In the genomic region with DNA sequence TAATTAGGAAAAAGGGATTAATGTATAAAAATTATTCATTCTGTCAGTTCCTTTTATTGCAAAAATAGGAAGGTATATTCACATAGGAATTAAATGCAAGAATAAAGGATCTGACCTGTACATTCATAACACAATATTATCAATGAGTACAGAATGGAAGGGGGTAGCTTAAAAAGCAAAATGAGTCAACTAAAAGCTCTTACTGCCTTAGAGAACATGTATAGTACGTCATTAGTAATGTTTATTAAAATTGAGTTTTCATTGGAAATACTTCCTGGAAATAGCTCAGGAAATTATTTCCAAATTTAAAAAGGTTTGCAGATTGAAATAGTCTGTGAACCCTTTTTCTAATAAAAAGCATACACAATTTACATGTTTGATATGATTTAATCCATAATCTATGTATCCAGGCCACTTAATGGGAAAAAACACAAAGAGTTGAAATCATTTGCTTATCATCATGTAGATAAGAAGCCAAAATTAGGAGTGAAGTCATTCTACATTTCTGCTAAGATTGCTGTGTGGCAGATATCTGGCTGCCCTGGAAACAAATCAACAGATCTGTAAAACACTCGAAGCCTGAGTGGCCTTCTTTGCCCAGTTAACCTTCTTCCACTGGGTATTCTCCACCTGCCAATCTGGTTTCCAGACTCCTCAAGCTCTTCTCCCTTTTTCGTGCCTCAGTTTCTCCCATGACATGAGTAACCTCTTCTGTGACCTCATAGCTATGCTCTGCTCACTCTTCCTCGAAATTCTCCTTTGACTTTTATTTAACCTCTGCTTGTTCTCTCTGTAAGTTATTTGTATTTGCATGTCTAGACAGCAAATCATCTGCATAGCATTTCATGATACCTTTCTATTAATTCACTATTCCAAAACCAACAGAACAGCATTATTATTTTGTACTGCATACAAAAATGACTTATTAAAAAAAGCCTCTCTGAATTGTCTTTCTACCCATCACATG, we compare ENCODE assay signal across 26 cellular contexts.
DNase-seq lines count a peak whose midpoint lies in the region; ATAC-seq and TF ChIP-seq lines count a peak whose summit lies in the region.
"Had no signal": no experiment of that assay in that cellular context is flagged by ENCODE, and none has a peak within 500 bp of the region (broad histone marks: within the 10 kb centered on the region; RNA-seq: fewer than 3 reads in every experiment).

No MANE protein-coding gene starts in this region.

- intact Hi-C loops in Right ventricle myocardium inferior (cut with DNase I) = no loop called here
- intact Hi-C loops in cardiac septum (cut with DNase I) = no loop called here
- intact Hi-C loops in esophagus muscularis mucosa (cut with DNase I) = no loop called here

- H2BK15ac ChIP-seq in mesendoderm (replicated peaks; ENCODE audit: low read depth) = no peak overlapping the region

- H3K27me3 Mint-ChIP-seq in activated T-cell treated with anti-CD3 and anti-CD28 coated beads, Interleukin-2, amount 50 U/mL, for 24 hours = no peaks in the 10 kb centered on the region
- H3K27me3 Mint-ChIP-seq: activated naive CD4-positive, alpha-beta T cell treated with anti-CD3 and anti-CD28 coated beads, Interleukin-2, amount 10 ng/mL, durations not matched to agents 7 days and 5 days had no signal

- H2BK5ac ChIP-seq in mesendoderm (ENCODE audit: low read length) = no peak overlapping the region

- H3K79me2 ChIP-seq in mesendoderm (ENCODE audit: control insufficient read depth, insufficient read depth, low read length) = no peaks in the 10 kb centered on the region

- H3K4me2 ChIP-seq in mesendoderm (ENCODE audit: low read length) = no peak overlapping the region
- H3K4me2 ChIP-seq: PC-9 had no signal

- no peak overlapping the region for H4K5ac ChIP-seq in mesendoderm (ENCODE audit: low read length)

- no peak overlapping the region for H2BK120ac ChIP-seq in mesendoderm (ENCODE audit: low read depth, low read length)

- H3K36me3 Mint-ChIP-seq in activated T-cell treated with anti-CD3 and anti-CD28 coated beads, Interleukin-2, amount 50 U/mL, for 24 hours (ENCODE audit: low read depth) = no peaks in the 10 kb centered on the region
- H3K36me3 Mint-ChIP-seq: activated naive CD4-positive, alpha-beta T cell treated with anti-CD3 and anti-CD28 coated beads, Interleukin-2, amount 10 ng/mL, durations not matched to agents 7 days and 5 days had no signal

- H3K4me3 ChIP-seq in esophagus muscularis mucosa = no peak overlapping the region
- no peak overlapping the region for H3K4me3 ChIP-seq in mesendoderm (ENCODE audit: low read length)
- H3K4me3 ChIP-seq in SJCRH30 = no peak overlapping the region
- H3K4me3 ChIP-seq: mucosa of descending colon, PC-9, right lobe of liver, SJSA1, tibial nerve had no signal

- H3K27me3 ChIP-seq in esophagus muscularis mucosa (no peaks in the 10 kb centered on the region), mesendoderm (ENCODE audit: insufficient read depth, low read length, poor library complexity) (no peaks in the 10 kb centered on the region), SJCRH30 (peaks cover 6% of the 10 kb centered on the region; the same call in 1 of the 2 replicates)
- H3K27me3 ChIP-seq: neutrophil, right lobe of liver, SJSA1, tibial nerve had no signal

- H3K9me3 ChIP-seq in esophagus muscularis mucosa (no peaks in the 10 kb centered on the region), SJCRH30 (replicated peaks) (no peaks in the 10 kb centered on the region)
- H3K9me3 ChIP-seq: mucosa of descending colon, neutrophil, right lobe of liver, SJSA1, tibial nerve had no signal

- TF ChIP-seq CTCF in esophagus muscularis mucosa (IDR thresholded peaks at IDR 0.05) = no peak

- TF ChIP-seq EP300 in esophagus muscularis mucosa (IDR thresholded peaks at IDR 0.05) = no peak

- H3K18ac ChIP-seq in mesendoderm (ENCODE audit: low read length) = no peak overlapping the region

- ATAC-seq in Right ventricle myocardium inferior (peak; percentile 45), GM18873 (IDR thresholded peaks at IDR 0.05; ENCODE audit: low FRiP score, unreplicated experiment) (no peak)
- ATAC-seq: activated CD8-positive, alpha-beta T cell treated with anti-CD3 and anti-CD28 coated beads, Interleukin-2, amount 10 ng/mL, durations not matched to agents 7 days and 5 days; activated T-cell treated with anti-CD3 and anti-CD28 coated beads, Interleukin-2, amount 50 U/mL, for 4 hours; mucosa of descending colon had no signal

- H3K56ac ChIP-seq in mesendoderm (ENCODE audit: low read length) = no peak overlapping the region

- no peak overlapping the region for H3K23ac ChIP-seq in mesendoderm (ENCODE audit: low read length)

- H3K36me3 ChIP-seq in esophagus muscularis mucosa = no peaks in the 10 kb centered on the region
- no peaks in the 10 kb centered on the region for H3K36me3 ChIP-seq in mesendoderm (ENCODE audit: control insufficient read depth, insufficient read depth, low read length)
- H3K36me3 ChIP-seq in SJCRH30 = no peaks in the 10 kb centered on the region
- H3K36me3 ChIP-seq: neutrophil, right lobe of liver, SJSA1, tibial nerve had no signal

- no peaks in the 10 kb centered on the region for H3K9me3 Mint-ChIP-seq in activated T-cell treated with anti-CD3 and anti-CD28 coated beads, Interleukin-2, amount 50 U/mL, for 24 hours
- H3K9me3 Mint-ChIP-seq: activated T-cell treated with anti-CD3 and anti-CD28 coated beads, Interleukin-2, amount 50 U/mL, for 4 hours had no signal

- peaks cover 0 to 17% (median 8%) of the 10 kb centered on the region in 4 donors for H3K4me1 ChIP-seq in esophagus muscularis mucosa
- no peaks in the 10 kb centered on the region for H3K4me1 ChIP-seq in mesendoderm (ENCODE audit: control insufficient read depth, low read depth, low read length)
- H3K4me1 ChIP-seq in SJCRH30 = no peaks in the 10 kb centered on the region
- H3K4me1 ChIP-seq: right lobe of liver, SJSA1 had no signal

- H3K4me1 Mint-ChIP-seq in activated T-cell treated with anti-CD3 and anti-CD28 coated beads, Interleukin-2, amount 50 U/mL, for 24 hours (ENCODE audit: low read depth) = no peaks in the 10 kb centered on the region
- H3K4me1 Mint-ChIP-seq: activated naive CD4-positive, alpha-beta T cell treated with anti-CD3 and anti-CD28 coated beads, Interleukin-2, amount 10 ng/mL, durations not matched to agents 7 days and 5 days had no signal

- no peak overlapping the region for H2AK5ac ChIP-seq in mesendoderm (ENCODE audit: low read length)

- TF ChIP-seq POLR2A in esophagus muscularis mucosa (IDR thresholded peaks at IDR 0.05; ENCODE audit: low read depth) = no peak

- H4K8ac ChIP-seq in mesendoderm (ENCODE audit: low read depth, low read length) = no peak overlapping the region

- H3K27ac Mint-ChIP-seq in activated T-cell treated with anti-CD3 and anti-CD28 coated beads, Interleukin-2, amount 50 U/mL, for 24 hours = no peak overlapping the region
- H3K27ac Mint-ChIP-seq: activated CD8-positive, alpha-beta T cell treated with anti-CD3 and anti-CD28 coated beads, Interleukin-2, amount 10 ng/mL, durations not matched to agents 7 days and 5 days; activated naive CD4-positive, alpha-beta T cell treated with anti-CD3 and anti-CD28 coated beads, Interleukin-2, amount 10 ng/mL, durations not matched to agents 7 days and 5 days had no signal

- H3K9ac ChIP-seq in mesendoderm (ENCODE audit: low read length) = no peak overlapping the region

- no peak overlapping the region for H3K4ac ChIP-seq in mesendoderm (ENCODE audit: low read depth, low read length)

- WGBS in esophagus muscularis mucosa = 44% methylated on average over 4 of the region's 4 CpGs
- no CpG with 5 or more reads among the region's 4 CpGs for WGBS in mesendoderm (ENCODE audit: extremely low coverage, insufficient coverage, low lambda C conversion rate)

- DNase-seq in Right ventricle myocardium inferior (ENCODE audit: missing footprints) (no peak), cardiac septum (ENCODE audit: low spot score) (no peak), esophagus muscularis mucosa (ENCODE audit: extremely low spot score) (peak; percentile 78), mesendoderm (peak; percentile 75), SJCRH30 (no peak), NCI-H82 treated with DMSO at 0.1 percent for 48 hours (lab: John Stamatoyannopoulos, UW; ENCODE audit: unreplicated experiment) (no peak)
- no peak for DNase-seq in activated T-cell treated with anti-CD3 and anti-CD28 coated beads, Interleukin-2, amount 50 U/mL, for 24 hours
- DNase-seq: activated CD4-positive, CD25-positive, alpha-beta regulatory T cell; activated CD8-positive, alpha-beta T cell treated with anti-CD3 and anti-CD28 coated beads, Interleukin-2, amount 10 ng/mL, durations not matched to agents 7 days and 5 days; activated naive CD4-positive, alpha-beta T cell treated with anti-CD3 and anti-CD28 coated beads, Interleukin-2, amount 10 ng/mL, durations not matched to agents 7 days and 5 days; activated T-cell treated with anti-CD3 and anti-CD28 coated beads, Interleukin-2, amount 50 U/mL, for 4 hours; dermis blood vessel endothelial cell; foreskin melanocyte; kidney; mucosa of descending colon; NCI-H1105 treated with DMSO at 0.1 percent for 48 hours; NCI-H774; PC-9; right lobe of liver; stimulated activated naive CD4-positive, alpha-beta T cell had no signal

- H3K79me1 ChIP-seq in mesendoderm (ENCODE audit: low read length) = no peaks in the 10 kb centered on the region

- no peak overlapping the region for H3K4me3 Mint-ChIP-seq in activated T-cell treated with anti-CD3 and anti-CD28 coated beads, Interleukin-2, amount 50 U/mL, for 24 hours
- H3K4me3 Mint-ChIP-seq: activated CD8-positive, alpha-beta T cell treated with anti-CD3 and anti-CD28 coated beads, Interleukin-2, amount 10 ng/mL, durations not matched to agents 7 days and 5 days; activated naive CD4-positive, alpha-beta T cell treated with anti-CD3 and anti-CD28 coated beads, Interleukin-2, amount 10 ng/mL, durations not matched to agents 7 days and 5 days; activated T-cell treated with anti-CD3 and anti-CD28 coated beads, Interleukin-2, amount 50 U/mL, for 4 hours had no signal

- H3K27ac ChIP-seq in esophagus muscularis mucosa (replicated peaks in 1 of 4) (no peak overlapping the region), mesendoderm (ENCODE audit: low read depth, low read length) (no peak overlapping the region), SJCRH30 (no peak overlapping the region)
- H3K27ac ChIP-seq: 22Rv1, epithelial cell of prostate, neutrophil, PC-9, right lobe of liver, SJSA1, tibial nerve had no signal

Comparison
In these comparisons a context has a peak if more than half of its experiments do, and no peak if none do; other contexts are left out.
1. DNase-seq: peak in esophagus muscularis mucosa (single experiment) and mesendoderm (single experiment); none in Right ventricle myocardium inferior (single experiment), cardiac septum (single experiment), SJCRH30 (0 of 2), NCI-H82 treated with DMSO at 0.1 percent for 48 hours (single experiment) and activated T-cell treated with anti-CD3 and anti-CD28 coated beads, Interleukin-2, amount 50 U/mL, for 24 hours (single experiment).